Comparison of ENCODE assay signal across 1 cellular context in genomic region chr17:76049239-76049638, GRCh38.
TF ChIP-seq lines count a peak whose summit lies in the region.

No MANE protein-coding gene starts in this region.

TF ChIP-seq in GM23338, 12 proteins besides CTCF, POLR2A, EP300 and RAD21:
- TF ChIP-seq POLR2AphosphoS5 (IDR thresholded peaks at IDR 0.05; ENCODE audit: low read depth) (no peak), ZNF331 (CRISPR knock-in tag; IDR thresholded peaks at IDR 0.05; ENCODE audit: low read depth) (no peak), ZNF114 (CRISPR knock-in tag; IDR thresholded peaks at IDR 0.05) (no peak), CREB1 (CRISPR knock-in tag; IDR thresholded peaks at IDR 0.05; ENCODE audit: low read depth) (no peak), ETS1 (IDR thresholded peaks at IDR 0.05) (no peak)
